Comparison of ENCODE assay signal across 3 cellular contexts in the genomic region with DNA sequence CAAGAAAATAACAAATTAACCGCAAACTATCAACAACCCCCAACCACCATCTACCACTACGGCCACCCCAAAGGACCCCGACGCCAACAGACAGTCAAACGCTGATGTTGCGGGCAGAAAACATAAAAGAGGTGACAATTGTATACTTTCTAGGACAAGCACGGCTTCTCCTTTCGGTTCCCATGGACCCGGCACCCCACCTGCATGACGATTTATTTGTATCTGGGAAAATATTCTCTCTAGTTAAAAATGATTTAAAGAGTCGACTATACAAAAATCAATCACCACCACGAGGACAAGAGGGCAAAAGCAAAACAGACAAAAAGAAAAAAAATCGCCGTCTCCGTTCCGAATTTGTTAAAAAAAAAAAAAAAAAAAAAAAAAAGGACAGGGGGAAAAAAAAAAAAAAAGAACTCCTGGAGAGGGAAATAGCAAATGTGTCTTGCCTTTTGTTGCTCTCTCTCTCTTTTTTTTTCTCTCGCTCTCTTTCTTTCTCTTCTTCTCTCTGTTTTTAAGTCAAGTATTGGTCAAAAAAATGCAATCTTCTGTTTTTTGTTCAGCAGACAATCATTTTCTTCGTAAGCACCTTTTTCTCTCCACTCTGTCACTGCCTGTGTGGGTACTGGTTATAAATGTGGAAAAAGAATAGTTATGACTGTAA.
TF ChIP-seq lines count a peak whose summit lies in the region.

No MANE protein-coding gene starts in this region.

TF ChIP-seq in SK-N-SH, 30 proteins besides CTCF, POLR2A, EP300 and RAD21:
- TF ChIP-seq SIN3A (IDR thresholded peaks at IDR 0.05; ENCODE audit: borderline replicate concordance, low read depth, low read length) (no peak), RXRA (IDR thresholded peaks at IDR 0.05; ENCODE audit: borderline replicate concordance, low read depth) (no peak), ELF1 (IDR thresholded peaks at IDR 0.05) (no peak), FOXM1 (IDR thresholded peaks at IDR 0.05; ENCODE audit: low read depth) (no peak), MXI1 (IDR thresholded peaks at IDR 0.05; ENCODE audit: low read depth, low read length) (no peak), JUND (IDR thresholded peaks at IDR 0.05) (no peak), SMC3 (IDR thresholded peaks at IDR 0.05; ENCODE audit: low read depth, low read length) (no peak), RFX5 (IDR thresholded peaks at IDR 0.05; ENCODE audit: low read length) (no peak), MEF2A (IDR thresholded peaks at IDR 0.05; ENCODE audit: borderline replicate concordance, low read depth) (no peak), FOXJ3 (CRISPR knock-in tag; IDR thresholded peaks at IDR 0.05) (no peak), TCF12 (IDR thresholded peaks at IDR 0.05) (no peak), RCOR1 (IDR thresholded peaks at IDR 0.05; ENCODE audit: low read length) (no peak), POLR2AphosphoS5 (IDR thresholded peaks at IDR 0.05; ENCODE audit: low read depth, low read length) (no peak)
- TF ChIP-seq, protein P1, sequence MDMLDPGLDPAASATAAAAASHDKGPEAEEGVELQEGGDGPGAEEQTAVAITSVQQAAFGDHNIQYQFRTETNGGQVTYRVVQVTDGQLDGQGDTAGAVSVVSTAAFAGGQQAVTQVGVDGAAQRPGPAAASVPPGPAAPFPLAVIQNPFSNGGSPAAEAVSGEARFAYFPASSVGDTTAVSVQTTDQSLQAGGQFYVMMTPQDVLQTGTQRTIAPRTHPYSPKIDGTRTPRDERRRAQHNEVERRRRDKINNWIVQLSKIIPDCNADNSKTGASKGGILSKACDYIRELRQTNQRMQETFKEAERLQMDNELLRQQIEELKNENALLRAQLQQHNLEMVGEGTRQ (IDR thresholded peaks at IDR 0.05; ENCODE audit: borderline replicate concordance, low read depth, low read length): no peak

TF ChIP-seq in SK-N-SH treated with all-trans-retinoic acid at 6 μM for 48 hours, 23 proteins besides CTCF, POLR2A, EP300 and RAD21:
- TF ChIP-seq PPARA (CRISPR knock-in tag; IDR thresholded peaks at IDR 0.05; ENCODE audit: borderline replicate concordance): no peak
- no peak for TF ChIP-seq ZNF565 (CRISPR knock-in tag; conservative IDR thresholded peaks at IDR 0.05; ENCODE audit: low read depth)

TF ChIP-seq in IMR-90, 13 proteins besides CTCF, POLR2A, EP300 and RAD21:
- TF ChIP-seq, protein P2, sequence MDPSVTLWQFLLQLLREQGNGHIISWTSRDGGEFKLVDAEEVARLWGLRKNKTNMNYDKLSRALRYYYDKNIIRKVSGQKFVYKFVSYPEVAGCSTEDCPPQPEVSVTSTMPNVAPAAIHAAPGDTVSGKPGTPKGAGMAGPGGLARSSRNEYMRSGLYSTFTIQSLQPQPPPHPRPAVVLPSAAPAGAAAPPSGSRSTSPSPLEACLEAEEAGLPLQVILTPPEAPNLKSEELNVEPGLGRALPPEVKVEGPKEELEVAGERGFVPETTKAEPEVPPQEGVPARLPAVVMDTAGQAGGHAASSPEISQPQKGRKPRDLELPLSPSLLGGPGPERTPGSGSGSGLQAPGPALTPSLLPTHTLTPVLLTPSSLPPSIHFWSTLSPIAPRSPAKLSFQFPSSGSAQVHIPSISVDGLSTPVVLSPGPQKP (IDR thresholded peaks at IDR 0.05; ENCODE audit: borderline replicate concordance, low read depth, low read length): no peak
- TF ChIP-seq BHLHE40 (IDR thresholded peaks at IDR 0.05; ENCODE audit: low read depth, low read length) (no peak), MAFK (IDR thresholded peaks at IDR 0.05; ENCODE audit: low read depth, low read length) (no peak), CEBPB (IDR thresholded peaks at IDR 0.05; ENCODE audit: low read depth, low read length) (no peak), RCOR1 (IDR thresholded peaks at IDR 0.05; ENCODE audit: insufficient replicate concordance, low read length) (no peak)
- TF ChIP-seq, protein P1 (IDR thresholded peaks at IDR 0.05; ENCODE audit: low read depth, low read length): no peak
TF ChIP-seq in IMR-90: peak in this region for 0.
